1 cellular context compared by ENCODE assay signal in the genomic region with DNA sequence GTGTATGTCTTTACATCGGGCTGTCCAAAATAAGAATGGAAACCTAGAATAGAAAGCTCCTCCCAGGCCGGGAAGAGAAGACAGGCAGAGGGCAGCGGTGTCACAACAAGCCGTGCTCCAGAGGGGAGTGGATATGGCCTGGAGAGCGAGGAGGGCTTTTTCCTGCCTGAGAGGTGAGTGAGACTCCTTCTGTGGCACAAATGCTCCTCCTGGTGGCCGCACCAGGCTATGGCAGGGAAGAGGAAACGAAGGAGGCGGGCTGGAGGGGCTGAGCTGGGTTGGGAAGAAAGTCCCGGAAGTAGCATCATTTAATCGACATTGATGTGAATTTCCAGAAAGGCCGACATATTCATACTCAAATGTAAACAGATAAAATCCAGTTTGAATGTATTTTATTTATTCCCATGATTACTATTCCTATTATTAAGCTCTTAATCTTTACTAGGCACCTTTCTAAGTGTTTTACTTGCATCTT.
A peak's percentile ranks its signal among the peaks of the same experiment; 100 is the strongest.
TF ChIP-seq lines count a peak whose summit lies in the region.

No MANE protein-coding gene starts in this region.

TF ChIP-seq in IMR-90, 13 proteins besides CTCF, POLR2A, EP300 and RAD21:
- 0 out of 2 replicates have a peak, but pooled peaks have one; percentile 3 for TF ChIP-seq CEBPB (IDR thresholded peaks at IDR 0.05; ENCODE audit: low read depth, low read length)
- peak; percentile 98 for TF ChIP-seq SMC3 (IDR thresholded peaks at IDR 0.05; ENCODE audit: low read depth, low read length)
- TF ChIP-seq USF2 (IDR thresholded peaks at IDR 0.05; ENCODE audit: low read depth, low read length) = no peak
- no peak for TF ChIP-seq MAFK (IDR thresholded peaks at IDR 0.05; ENCODE audit: low read depth, low read length)
- no peak for TF ChIP-seq RCOR1 (IDR thresholded peaks at IDR 0.05; ENCODE audit: insufficient replicate concordance, low read length)
- peak; percentile 57 for TF ChIP-seq MAZ (IDR thresholded peaks at IDR 0.05; ENCODE audit: borderline replicate concordance, low read depth, low read length)
TF ChIP-seq in IMR-90: peak in this region for 3.
